Comparison of ENCODE assay signal across 3 cellular contexts in the genomic region with DNA sequence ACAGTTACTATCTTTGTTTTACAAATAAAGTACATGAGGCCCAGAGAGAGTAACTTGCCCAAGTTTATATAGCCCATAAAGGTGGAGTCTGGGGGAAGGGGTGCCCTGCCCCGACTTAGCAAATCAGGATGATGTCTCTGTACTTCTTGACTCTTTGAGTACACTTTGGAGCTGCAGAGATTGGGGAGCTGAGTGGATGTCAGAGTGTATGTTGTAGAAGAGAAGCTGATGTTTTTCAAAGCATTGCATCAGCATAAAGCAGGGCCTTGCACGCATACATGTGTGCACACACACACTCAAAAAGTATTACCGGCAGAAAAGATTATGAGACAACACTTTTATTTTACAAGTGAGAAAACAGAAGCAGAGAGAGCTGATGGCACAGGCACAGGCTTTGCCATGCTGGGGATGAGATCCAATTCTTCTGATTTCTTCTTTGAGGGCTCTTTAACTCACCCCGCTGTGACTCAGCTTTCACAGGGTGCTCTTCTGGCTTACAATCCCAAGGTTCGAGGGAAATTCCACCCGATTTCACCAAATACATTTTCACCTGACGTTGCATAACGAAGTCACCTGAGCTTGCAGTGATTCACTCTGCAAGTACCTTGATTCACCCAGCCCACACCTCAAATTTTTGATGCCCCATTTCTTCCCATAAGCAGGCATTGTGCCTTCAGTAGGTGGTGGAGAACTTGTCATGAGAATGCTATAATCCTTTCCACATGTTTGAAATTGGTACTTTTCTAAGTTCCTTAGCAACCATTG.
TF ChIP-seq lines count a peak whose summit lies in the region.

No MANE protein-coding gene starts in this region.

TF ChIP-seq in A549, 52 proteins besides CTCF, POLR2A, EP300 and RAD21:
- TF ChIP-seq, protein P1, sequence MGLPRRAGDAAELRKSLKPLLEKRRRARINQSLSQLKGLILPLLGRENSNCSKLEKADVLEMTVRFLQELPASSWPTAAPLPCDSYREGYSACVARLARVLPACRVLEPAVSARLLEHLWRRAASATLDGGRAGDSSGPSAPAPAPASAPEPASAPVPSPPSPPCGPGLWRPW (IDR thresholded peaks at IDR 0.05), result no peak
- TF ChIP-seq FOSB (CRISPR knock-in tag; IDR thresholded peaks at IDR 0.05) (no peak), CEBPB (IDR thresholded peaks at IDR 0.05) (peak in 1 of 2 experiments; percentile 2; a peak in 1 of 4 replicates), NR3C1 (IDR thresholded peaks at IDR 0.05) (no peak)

TF ChIP-seq in IMR-90, 13 proteins besides CTCF, POLR2A, EP300 and RAD21:
- TF ChIP-seq CEBPB (IDR thresholded peaks at IDR 0.05; ENCODE audit: low read depth, low read length) (0 out of 2 replicates have a peak, but pooled peaks have one; percentile 34), MAFK (IDR thresholded peaks at IDR 0.05; ENCODE audit: low read depth, low read length) (peak; percentile 51), NFE2L2 (IDR thresholded peaks at IDR 0.05; ENCODE audit: low read depth, low read length) (peak; percentile 56; the same call in 1 of the 2 replicates), MXI1 (IDR thresholded peaks at IDR 0.05; ENCODE audit: borderline replicate concordance, low read depth, low read length) (no peak), MAZ (IDR thresholded peaks at IDR 0.05; ENCODE audit: borderline replicate concordance, low read depth, low read length) (no peak)

TF ChIP-seq in H1, 55 proteins besides CTCF, POLR2A, EP300 and RAD21:
- TF ChIP-seq RBBP5 (IDR thresholded peaks at IDR 0.05; ENCODE audit: borderline replicate concordance, low read depth, low read length) (no peak), KDM5A (IDR thresholded peaks at IDR 0.05; ENCODE audit: low read length) (no peak), ZNF274 (IDR thresholded peaks at IDR 0.05; ENCODE audit: borderline replicate concordance, extremely low read depth, low read length) (no peak), SIN3A (conservative IDR thresholded peaks at IDR 0.05 in 1 of 2, IDR thresholded peaks at IDR 0.05 in 1 of 2; ENCODE audit: low read depth in 1 of 2, low read length in 2 of 2) (no peak), POU5F1 (IDR thresholded peaks at IDR 0.05; ENCODE audit: low read depth, low read length) (no peak)
